9 cellular contexts compared by ENCODE assay signal in genomic region chr20:41135187-41135887, GRCh38. TPM values are rescaled to one million over a fixed set of nuclear protein-coding genes. Genes with fewer than 3 reads are reported as not detected.
A peak's percentile ranks its signal among the peaks of the same experiment; 100 is the strongest.
DNase-seq lines count a peak whose midpoint lies in the region; ATAC-seq, FAIRE-seq and TF ChIP-seq lines count a peak whose summit lies in the region.
"Had no signal": no experiment of that assay in that cellular context is flagged by ENCODE, and none has a peak within 500 bp of the region (broad histone marks: within the 10 kb centered on the region; RNA-seq: fewer than 3 reads in every experiment).

No MANE protein-coding gene starts in this region.

- peak; percentile 80 for TF ChIP-seq RAD21 in Ishikawa (IDR thresholded peaks at IDR 0.05; ENCODE audit: low read depth)

- no peak overlapping the region for H3K27ac ChIP-seq in kidney (ENCODE audit: low read depth in 2 of 2, low read length in 2 of 2)

- no peaks in the 10 kb centered on the region for H3K27me3 Mint-ChIP-seq in T-helper 1 cell treated with Interleukin-12 subunit alpha and Interleukin-12 subunit beta and Interleukin-4 antibody, amounts not matched to agents 30 μg/mL and 1 μg/mL, for 36 hours (ENCODE audit: low read depth)

- H3K4me1 Mint-ChIP-seq in T-helper 1 cell treated with Interleukin-12 subunit alpha and Interleukin-12 subunit beta and Interleukin-4 antibody, amounts not matched to agents 30 μg/mL and 1 μg/mL, for 36 hours (ENCODE audit: low read depth): peaks cover 52% of the 10 kb centered on the region

- peak; percentile 13 for DNase-seq in DMS53 treated with DMSO at 0.1 percent for 48 hours (lab: John Stamatoyannopoulos, UW; ENCODE audit: unreplicated experiment)
- no peak for DNase-seq in astrocyte of the cerebellum (ENCODE audit: low read depth)
- DNase-seq in kidney: no peak
- DNase-seq in stimulated activated CD8-positive, alpha-beta memory T cell treated with anti-CD3 and anti-CD28 coated beads, Interleukin-2, amount 100 ng/mL, for 1 hour (ENCODE audit: low read depth in 2 of 2): peak; percentile 27 to 45
- no peak for DNase-seq in GOT3 (lab: John Stamatoyannopoulos, UW)

- TF ChIP-seq CTCF in astrocyte of the cerebellum (IDR thresholded peaks at IDR 0.05; ENCODE audit: low read depth, low read length, missing control alignments) (peak; percentile 74), kidney (IDR thresholded peaks at IDR 0.05; ENCODE audit: borderline replicate concordance, extremely low read depth, insufficient read depth) (peak; percentile 76)

- peak overlapping the region; percentile 58 for H3K27ac Mint-ChIP-seq in T-helper 1 cell treated with Interleukin-12 subunit alpha and Interleukin-12 subunit beta and Interleukin-4 antibody, amounts not matched to agents 30 μg/mL and 1 μg/mL, for 36 hours

- TF ChIP-seq EP300 in Ishikawa (IDR thresholded peaks at IDR 0.05; ENCODE audit: borderline replicate concordance): no peak

- no peak for ATAC-seq in GM18868 (IDR thresholded peaks at IDR 0.05; ENCODE audit: unreplicated experiment)

- in situ Hi-C loops in astrocyte of the cerebellum (cut with HindIII; ENCODE audit: low sequenced_read_pairs): no loop called here

- H3K36me3 Mint-ChIP-seq in T-helper 1 cell treated with Interleukin-12 subunit alpha and Interleukin-12 subunit beta and Interleukin-4 antibody, amounts not matched to agents 30 μg/mL and 1 μg/mL, for 36 hours (ENCODE audit: low read depth): peaks cover 22% of the 10 kb centered on the region

- H3K4me1 ChIP-seq in kidney (ENCODE audit: control insufficient read depth in 1 of 2, insufficient read depth in 1 of 2, low read depth in 1 of 2, low read length in 2 of 2): peaks cover 17 to 21% of the 10 kb centered on the region in 2 donors

- no peak overlapping the region for H3K4me3 ChIP-seq in astrocyte of the cerebellum (ENCODE audit: low read depth, low read length)
- H3K4me3 ChIP-seq in kidney (ENCODE audit: low read length in 2 of 2): no peak overlapping the region

- intact Hi-C loops in kidney (cut with DNase I): no loop called here

- no peaks in the 10 kb centered on the region for H3K9me3 Mint-ChIP-seq in T-helper 1 cell treated with Interleukin-12 subunit alpha and Interleukin-12 subunit beta and Interleukin-4 antibody, amounts not matched to agents 30 μg/mL and 1 μg/mL, for 36 hours

- H3K9ac ChIP-seq in kidney (ENCODE audit: low read length in 2 of 2): no peak overlapping the region

- FAIRE-seq in kidney (lab: Jason Lieb, UNC): no peak
- FAIRE-seq: TTC549 had no signal

- H3K4me3 Mint-ChIP-seq in T-helper 1 cell treated with Interleukin-12 subunit alpha and Interleukin-12 subunit beta and Interleukin-4 antibody, amounts not matched to agents 30 μg/mL and 1 μg/mL, for 36 hours: peak overlapping the region; percentile 87

- no peaks in the 10 kb centered on the region for H3K36me3 ChIP-seq in kidney (ENCODE audit: control insufficient read depth in 1 of 2, insufficient read depth in 2 of 2, low read length in 2 of 2)

- no peaks in the 10 kb centered on the region for H3K9me3 ChIP-seq in kidney (ENCODE audit: control insufficient read depth in 1 of 2, low read length in 2 of 2)

TF ChIP-seq in Ishikawa, 13 proteins besides CTCF, POLR2A, EP300 and RAD21:
- peak; percentile 81 for TF ChIP-seq EGR1 (IDR thresholded peaks at IDR 0.05)
- no peak for TF ChIP-seq REST (IDR thresholded peaks at IDR 0.05; ENCODE audit: low read depth)
TF ChIP-seq in Ishikawa: peak in this region for 1.

RNA-seq across cellular contexts. Expression of gene PLCG1, which starts 2.0 kb away (rescaled TPM):
- total RNA-seq in kidney: 117 TPM
- 12.5 TPM for polyA plus RNA-seq in kidney (ENCODE audit: insufficient read depth, low read depth, low replicate concordance)

Comparison
In these comparisons a context has a peak if more than half of its experiments do, and no peak if none do; other contexts are left out.
1. DNase-seq: peak in DMS53 treated with DMSO at 0.1 percent for 48 hours (single experiment) and stimulated activated CD8-positive, alpha-beta memory T cell treated with anti-CD3 and anti-CD28 coated beads, Interleukin-2, amount 100 ng/mL, for 1 hour (2 of 2); none in astrocyte of the cerebellum (single experiment), kidney (single experiment) and GOT3 (single experiment).